In genomic region chr12:45991289-45992249, GRCh38 we compare ENCODE assay signal across 1 cellular context.
TF ChIP-seq lines count a peak whose summit lies in the region.

No MANE protein-coding gene starts in this region.

TF ChIP-seq in HepG2, 621 proteins besides CTCF, POLR2A, EP300 and RAD21 (continued from another document and continues in another):
- TF ChIP-seq, protein P1, sequence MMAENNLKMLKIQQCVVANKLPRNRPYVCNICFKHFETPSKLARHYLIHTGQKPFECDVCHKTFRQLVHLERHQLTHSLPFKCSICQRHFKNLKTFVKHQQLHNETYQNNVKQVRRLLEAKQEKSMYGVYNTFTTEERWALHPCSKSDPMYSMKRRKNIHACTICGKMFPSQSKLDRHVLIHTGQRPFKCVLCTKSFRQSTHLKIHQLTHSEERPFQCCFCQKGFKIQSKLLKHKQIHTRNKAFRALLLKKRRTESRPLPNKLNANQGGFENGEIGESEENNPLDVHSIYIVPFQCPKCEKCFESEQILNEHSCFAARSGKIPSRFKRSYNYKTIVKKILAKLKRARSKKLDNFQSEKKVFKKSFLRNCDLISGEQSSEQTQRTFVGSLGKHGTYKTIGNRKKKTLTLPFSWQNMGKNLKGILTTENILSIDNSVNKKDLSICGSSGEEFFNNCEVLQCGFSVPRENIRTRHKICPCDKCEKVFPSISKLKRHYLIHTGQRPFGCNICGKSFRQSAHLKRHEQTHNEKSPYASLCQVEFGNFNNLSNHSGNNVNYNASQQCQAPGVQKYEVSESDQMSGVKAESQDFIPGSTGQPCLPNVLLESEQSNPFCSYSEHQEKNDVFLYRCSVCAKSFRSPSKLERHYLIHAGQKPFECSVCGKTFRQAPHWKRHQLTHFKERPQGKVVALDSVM (CRISPR knock-in tag; IDR thresholded peaks at IDR 0.05) = no peak
- TF ChIP-seq JUN (CRISPR knock-in tag; IDR thresholded peaks at IDR 0.05) = no peak; the same call in 1 of the 2 replicates
- 0 out of 2 replicates have a peak, but pooled peaks have one; percentile 36 for TF ChIP-seq ZNF138 (CRISPR knock-in tag; IDR thresholded peaks at IDR 0.05; ENCODE audit: low read depth)
- no peak for TF ChIP-seq CREB1 (IDR thresholded peaks at IDR 0.05)
- peak; percentile 76 for TF ChIP-seq CREB1 (CRISPR knock-in tag; IDR thresholded peaks at IDR 0.05)
- TF ChIP-seq, protein P2, sequence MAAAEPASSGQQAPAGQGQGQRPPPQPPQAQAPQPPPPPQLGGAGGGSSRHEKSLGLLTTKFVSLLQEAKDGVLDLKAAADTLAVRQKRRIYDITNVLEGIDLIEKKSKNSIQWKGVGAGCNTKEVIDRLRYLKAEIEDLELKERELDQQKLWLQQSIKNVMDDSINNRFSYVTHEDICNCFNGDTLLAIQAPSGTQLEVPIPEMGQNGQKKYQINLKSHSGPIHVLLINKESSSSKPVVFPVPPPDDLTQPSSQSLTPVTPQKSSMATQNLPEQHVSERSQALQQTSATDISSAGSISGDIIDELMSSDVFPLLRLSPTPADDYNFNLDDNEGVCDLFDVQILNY (CRISPR knock-in tag; conservative IDR thresholded peaks at IDR 0.05) = peak; percentile 63; the same call in 1 of the 2 replicates
- TF ChIP-seq ZNF414 (CRISPR knock-in tag; IDR thresholded peaks at IDR 0.05) = peak; percentile 81; the same call in 1 of the 2 replicates
- peak; percentile 47 for TF ChIP-seq MEF2D (CRISPR knock-in tag; IDR thresholded peaks at IDR 0.05)
- no peak for TF ChIP-seq LBX2 (CRISPR knock-in tag; IDR thresholded peaks at IDR 0.05; ENCODE audit: borderline replicate concordance)
- no peak; the same call in 1 of the 2 replicates for TF ChIP-seq ZNF556 (CRISPR knock-in tag; IDR thresholded peaks at IDR 0.05; ENCODE audit: borderline replicate concordance)
- TF ChIP-seq ERF (CRISPR knock-in tag; IDR thresholded peaks at IDR 0.05) = peak; percentile 62; the same call in 1 of the 2 replicates
- peak; percentile 73; the same call in 1 of the 2 replicates for TF ChIP-seq ZNF256 (CRISPR knock-in tag; conservative IDR thresholded peaks at IDR 0.05)
- TF ChIP-seq, protein P3, sequence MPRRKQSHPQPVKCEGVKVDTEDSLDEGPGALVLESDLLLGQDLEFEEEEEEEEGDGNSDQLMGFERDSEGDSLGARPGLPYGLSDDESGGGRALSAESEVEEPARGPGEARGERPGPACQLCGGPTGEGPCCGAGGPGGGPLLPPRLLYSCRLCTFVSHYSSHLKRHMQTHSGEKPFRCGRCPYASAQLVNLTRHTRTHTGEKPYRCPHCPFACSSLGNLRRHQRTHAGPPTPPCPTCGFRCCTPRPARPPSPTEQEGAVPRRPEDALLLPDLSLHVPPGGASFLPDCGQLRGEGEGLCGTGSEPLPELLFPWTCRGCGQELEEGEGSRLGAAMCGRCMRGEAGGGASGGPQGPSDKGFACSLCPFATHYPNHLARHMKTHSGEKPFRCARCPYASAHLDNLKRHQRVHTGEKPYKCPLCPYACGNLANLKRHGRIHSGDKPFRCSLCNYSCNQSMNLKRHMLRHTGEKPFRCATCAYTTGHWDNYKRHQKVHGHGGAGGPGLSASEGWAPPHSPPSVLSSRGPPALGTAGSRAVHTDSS (CRISPR knock-in tag; conservative IDR thresholded peaks at IDR 0.05) = no peak
- TF ChIP-seq RBFOX2 (IDR thresholded peaks at IDR 0.05; ENCODE audit: low read depth, low read length) = peak; percentile 96
- no peak for TF ChIP-seq ZNF335 (CRISPR knock-in tag; IDR thresholded peaks at IDR 0.05)
- TF ChIP-seq SMAD9 (CRISPR knock-in tag; IDR thresholded peaks at IDR 0.05) = 0 out of 2 replicates have a peak, but pooled peaks have one; percentile 36
- TF ChIP-seq CERS6 (CRISPR knock-in tag; IDR thresholded peaks at IDR 0.05) = no peak
- TF ChIP-seq AFF4 (CRISPR knock-in tag; IDR thresholded peaks at IDR 0.05) = no peak
- no peak for TF ChIP-seq MLX (CRISPR knock-in tag; IDR thresholded peaks at IDR 0.05)
- TF ChIP-seq NR3C1 (CRISPR knock-in tag; IDR thresholded peaks at IDR 0.05) = no peak
- TF ChIP-seq ZNF569 (CRISPR knock-in tag; IDR thresholded peaks at IDR 0.05; ENCODE audit: borderline replicate concordance) = no peak
- TF ChIP-seq ZFP90 (CRISPR knock-in tag; IDR thresholded peaks at IDR 0.05; ENCODE audit: borderline replicate concordance) = no peak; the same call in 1 of the 2 replicates
- TF ChIP-seq FOXC1 (CRISPR knock-in tag; IDR thresholded peaks at IDR 0.05; ENCODE audit: borderline replicate concordance) = peak; percentile 81; the same call in 1 of the 2 replicates
- TF ChIP-seq GABPB1 (CRISPR knock-in tag; IDR thresholded peaks at IDR 0.05) = peak; percentile 88
- TF ChIP-seq ZNF326 (CRISPR knock-in tag; IDR thresholded peaks at IDR 0.05; ENCODE audit: borderline replicate concordance) = no peak
- no peak for TF ChIP-seq HNRNPUL1 (IDR thresholded peaks at IDR 0.05; ENCODE audit: low read depth, low read length)
- TF ChIP-seq, protein P4, sequence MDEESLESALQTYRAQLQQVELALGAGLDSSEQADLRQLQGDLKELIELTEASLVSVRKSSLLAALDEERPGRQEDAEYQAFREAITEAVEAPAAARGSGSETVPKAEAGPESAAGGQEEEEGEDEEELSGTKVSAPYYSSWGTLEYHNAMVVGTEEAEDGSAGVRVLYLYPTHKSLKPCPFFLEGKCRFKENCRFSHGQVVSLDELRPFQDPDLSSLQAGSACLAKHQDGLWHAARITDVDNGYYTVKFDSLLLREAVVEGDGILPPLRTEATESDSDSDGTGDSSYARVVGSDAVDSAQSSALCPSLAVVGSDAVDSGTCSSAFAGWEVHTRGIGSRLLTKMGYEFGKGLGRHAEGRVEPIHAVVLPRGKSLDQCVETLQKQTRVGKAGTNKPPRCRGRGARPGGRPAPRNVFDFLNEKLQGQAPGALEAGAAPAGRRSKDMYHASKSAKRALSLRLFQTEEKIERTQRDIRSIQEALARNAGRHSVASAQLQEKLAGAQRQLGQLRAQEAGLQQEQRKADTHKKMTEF (CRISPR knock-in tag; IDR thresholded peaks at IDR 0.05) = peak; percentile 83
- TF ChIP-seq ZNF143 (CRISPR knock-in tag; IDR thresholded peaks at IDR 0.05) = peak; percentile 51; the same call in 1 of the 2 replicates
- TF ChIP-seq WIZ (CRISPR knock-in tag; IDR thresholded peaks at IDR 0.05) = no peak
- no peak for TF ChIP-seq SP140L (CRISPR knock-in tag; IDR thresholded peaks at IDR 0.05; ENCODE audit: borderline replicate concordance)
- no peak for TF ChIP-seq CBX2 (IDR thresholded peaks at IDR 0.05; ENCODE audit: low read depth, low read length)
- TF ChIP-seq CBX2 (CRISPR knock-in tag; IDR thresholded peaks at IDR 0.05; ENCODE audit: low read depth) = no peak
- TF ChIP-seq ZNF703 (CRISPR knock-in tag; IDR thresholded peaks at IDR 0.05; ENCODE audit: borderline replicate concordance) = no peak
- TF ChIP-seq, protein P5, sequence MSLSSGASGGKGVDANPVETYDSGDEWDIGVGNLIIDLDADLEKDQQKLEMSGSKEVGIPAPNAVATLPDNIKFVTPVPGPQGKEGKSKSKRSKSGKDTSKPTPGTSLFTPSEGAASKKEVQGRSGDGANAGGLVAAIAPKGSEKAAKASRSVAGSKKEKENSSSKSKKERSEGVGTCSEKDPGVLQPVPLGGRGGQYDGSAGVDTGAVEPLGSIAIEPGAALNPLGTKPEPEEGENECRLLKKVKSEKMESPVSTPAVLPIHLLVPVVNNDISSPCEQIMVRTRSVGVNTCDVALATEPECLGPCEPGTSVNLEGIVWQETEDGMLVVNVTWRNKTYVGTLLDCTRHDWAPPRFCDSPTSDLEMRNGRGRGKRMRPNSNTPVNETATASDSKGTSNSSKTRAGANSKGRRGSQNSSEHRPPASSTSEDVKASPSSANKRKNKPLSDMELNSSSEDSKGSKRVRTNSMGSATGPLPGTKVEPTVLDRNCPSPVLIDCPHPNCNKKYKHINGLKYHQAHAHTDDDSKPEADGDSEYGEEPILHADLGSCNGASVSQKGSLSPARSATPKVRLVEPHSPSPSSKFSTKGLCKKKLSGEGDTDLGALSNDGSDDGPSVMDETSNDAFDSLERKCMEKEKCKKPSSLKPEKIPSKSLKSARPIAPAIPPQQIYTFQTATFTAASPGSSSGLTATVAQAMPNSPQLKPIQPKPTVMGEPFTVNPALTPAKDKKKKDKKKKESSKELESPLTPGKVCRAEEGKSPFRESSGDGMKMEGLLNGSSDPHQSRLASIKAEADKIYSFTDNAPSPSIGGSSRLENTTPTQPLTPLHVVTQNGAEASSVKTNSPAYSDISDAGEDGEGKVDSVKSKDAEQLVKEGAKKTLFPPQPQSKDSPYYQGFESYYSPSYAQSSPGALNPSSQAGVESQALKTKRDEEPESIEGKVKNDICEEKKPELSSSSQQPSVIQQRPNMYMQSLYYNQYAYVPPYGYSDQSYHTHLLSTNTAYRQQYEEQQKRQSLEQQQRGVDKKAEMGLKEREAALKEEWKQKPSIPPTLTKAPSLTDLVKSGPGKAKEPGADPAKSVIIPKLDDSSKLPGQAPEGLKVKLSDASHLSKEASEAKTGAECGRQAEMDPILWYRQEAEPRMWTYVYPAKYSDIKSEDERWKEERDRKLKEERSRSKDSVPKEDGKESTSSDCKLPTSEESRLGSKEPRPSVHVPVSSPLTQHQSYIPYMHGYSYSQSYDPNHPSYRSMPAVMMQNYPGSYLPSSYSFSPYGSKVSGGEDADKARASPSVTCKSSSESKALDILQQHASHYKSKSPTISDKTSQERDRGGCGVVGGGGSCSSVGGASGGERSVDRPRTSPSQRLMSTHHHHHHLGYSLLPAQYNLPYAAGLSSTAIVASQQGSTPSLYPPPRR (CRISPR knock-in tag; IDR thresholded peaks at IDR 0.05; ENCODE audit: borderline replicate concordance) = peak; percentile 77
- TF ChIP-seq ZFP36L1 (CRISPR knock-in tag; IDR thresholded peaks at IDR 0.05) = peak; percentile 89
- TF ChIP-seq PLRG1 (conservative IDR thresholded peaks at IDR 0.05) = no peak
- no peak for TF ChIP-seq ZNF660 (CRISPR knock-in tag; IDR thresholded peaks at IDR 0.05; ENCODE audit: borderline replicate concordance, low read depth)
- no peak for TF ChIP-seq ZBTB46 (CRISPR knock-in tag; IDR thresholded peaks at IDR 0.05; ENCODE audit: borderline replicate concordance)
